Comparison of ENCODE assay signal across 17 cellular contexts in genomic region chr5:53219174-53219573, GRCh38.
"Had no signal": no experiment of that assay in that cellular context is flagged by ENCODE, and none has a peak within 500 bp of the region (broad histone marks: within the 10 kb centered on the region; RNA-seq: fewer than 3 reads in every experiment).

No MANE protein-coding gene starts in this region.

- H3K4me3 ChIP-seq: stomach, thoracic aorta, upper lobe of right lung had no signal

- DNase-seq: activated naive CD4-positive, alpha-beta T cell; activated naive CD8-positive, alpha-beta T cell treated with anti-CD3 and anti-CD28 coated beads, Interleukin-2, amount 10 ng/mL, durations not matched to agents 7 days and 5 days; brain microvascular endothelial cell; cortex of kidney; effector CD8-positive, alpha-beta T cell; foreskin fibroblast; glutamatergic neuron; kidney glomerular epithelial cell; left ventricle myocardium superior; natural killer cell; stimulated activated CD4-positive, alpha-beta T cell treated with anti-CD3 and anti-CD28 coated beads, Interleukin-1b, Interleukin-23, amount 100 ng/mL, for 48 hours; stomach; upper lobe of right lung had no signal

- H3K9me3 ChIP-seq: neutrophil, thoracic aorta had no signal

- H3K27ac ChIP-seq: brain microvascular endothelial cell, neutrophil, stomach, thoracic aorta, upper lobe of right lung had no signal

- ATAC-seq: activated CD4-positive, CD25-positive, alpha-beta regulatory T cell treated with anti-CD3 and anti-CD28 coated beads, Interleukin-2, amount 50 U/mL, for 24 hours; left ventricle myocardium superior; natural killer cell; upper lobe of right lung had no signal

- H3K27me3 ChIP-seq: brain microvascular endothelial cell, neutrophil, stomach, upper lobe of right lung had no signal

- H3K36me3 ChIP-seq: brain microvascular endothelial cell, neutrophil, stomach, thoracic aorta, upper lobe of right lung had no signal

- H3K4me1 ChIP-seq: stomach, upper lobe of right lung had no signal

- FAIRE-seq: endothelial cell of umbilical vein had no signal
